ENCODE assay signal across 18 cellular contexts in genomic region chr1:15110867-15111230, GRCh38. TPM values are rescaled to one million over a fixed set of nuclear protein-coding genes. Genes with fewer than 3 reads are reported as not detected.
A peak's percentile ranks its signal among the peaks of the same experiment; 100 is the strongest.
DNase-seq lines count a peak whose midpoint lies in the region; ATAC-seq, FAIRE-seq and TF ChIP-seq lines count a peak whose summit lies in the region.
"Had no signal": no experiment of that assay in that cellular context is flagged by ENCODE, and none has a peak within 500 bp of the region (broad histone marks: within the 10 kb centered on the region; RNA-seq: fewer than 3 reads in every experiment).

No MANE protein-coding gene starts in this region.

- no peak overlapping the region for H3T11ph ChIP-seq in H9 (ENCODE audit: low read length)

- H3K4me1 ChIP-seq in H9 (ENCODE audit: insufficient read depth, low read length) = peaks cover 9% of the 10 kb centered on the region; the same call in 1 of the 2 replicates
- peaks cover 14 to 32% (median 16%) of the 10 kb centered on the region in 4 experiments for H3K4me1 ChIP-seq in H1 (replicated peaks in 1 of 4; ENCODE audit: control insufficient read depth in 3 of 4, insufficient read depth in 4 of 4, low read length in 3 of 4)
- no peaks in the 10 kb centered on the region for H3K4me1 ChIP-seq in left lung
- H3K4me1 ChIP-seq: Caco-2, Peyer's patch had no signal

- H3K9me3 Mint-ChIP-seq in H9 = no peaks in the 10 kb centered on the region; a peak in 1 of 5 replicates
- H3K9me3 Mint-ChIP-seq in activated T-cell treated with anti-CD3 and anti-CD28 coated beads, Interleukin-2, amount 50 U/mL, for 24 hours = no peaks in the 10 kb centered on the region
- H3K9me3 Mint-ChIP-seq: CD4-positive, CD25-positive, alpha-beta regulatory T cell; IgD-negative memory B cell had no signal

- no peak overlapping the region for H2BK15ac ChIP-seq in H9 (ENCODE audit: low read depth, low read length)
- H2BK15ac ChIP-seq in H1 (ENCODE audit: low read length) = peak overlapping the region; percentile 40; the same call in 1 of the 2 replicates

- H3K79me2 ChIP-seq in H9 (ENCODE audit: insufficient read depth, low read length) = no peaks in the 10 kb centered on the region
- H3K79me2 ChIP-seq in H1 (ENCODE audit: control insufficient read depth in 1 of 2, insufficient read depth in 2 of 2, low read length in 2 of 2) = no peaks in the 10 kb centered on the region

- H3K27ac ChIP-seq in H9 (ENCODE audit: insufficient read length, low read depth, low read length) (no peak overlapping the region), H1 (ENCODE audit: low read depth, low read length) (no peak overlapping the region), left lung (no peak overlapping the region)
- H3K27ac ChIP-seq: 22Rv1, Peyer's patch had no signal

- POLR2A ChIA-PET in H1 (lab: Charles Lee; ENCODE audit: partially characterized antibody) = interaction anchor here (1.1 kb wide), 1 partner anchor 137 kb away, joined by 3 read pairs; no protein-coding TSS in a partner anchor

- no peak overlapping the region for H2AK5ac ChIP-seq in H9 (ENCODE audit: insufficient read length, low read length)
- H2AK5ac ChIP-seq in H1 (ENCODE audit: low read depth, low read length) = no peak overlapping the region

- no peak overlapping the region for H3K18ac ChIP-seq in H9 (ENCODE audit: insufficient read length, low read depth, low read length)
- no peak overlapping the region for H3K18ac ChIP-seq in H1 (ENCODE audit: extremely low read depth, low read length)

- H4K20me1 ChIP-seq in H9 (ENCODE audit: control insufficient read depth, insufficient read depth, insufficient read length) = no peaks in the 10 kb centered on the region
- H4K20me1 ChIP-seq in H1 (replicated peaks in 1 of 2; ENCODE audit: control insufficient read depth in 1 of 2, insufficient read depth in 2 of 2, low read length in 2 of 2) = peaks cover 0 to 2% of the 10 kb centered on the region in 2 experiments

- H3K14ac ChIP-seq in H9 (ENCODE audit: insufficient read depth, low read length) (no peak overlapping the region), H1 (ENCODE audit: insufficient read length) (no peak overlapping the region)

- H3K79me1 ChIP-seq in H9 (ENCODE audit: insufficient read depth, low read depth, low read length, poor library complexity, severe bottlenecking) (no peaks in the 10 kb centered on the region), H1 (ENCODE audit: low read depth, low read length) (no peaks in the 10 kb centered on the region)

- H3K36me3 ChIP-seq in H1 (ENCODE audit: control insufficient read depth in 2 of 4, insufficient read depth in 4 of 4, low read length in 3 of 4) (peaks cover 0 to 3% (median 0%) of the 10 kb centered on the region in 4 experiments; a peak in 1 of 8 replicates), left lung (peaks cover 0 to 3% of the 10 kb centered on the region in 2 donors)
- H3K36me3 ChIP-seq: Peyer's patch had no signal

- no peak overlapping the region for H2AFZ ChIP-seq in H9 (ENCODE audit: low read length)
- no peak overlapping the region for H2AFZ ChIP-seq in H1 (ENCODE audit: low read length)

- CTCF ChIA-PET in H1 (lab: Charles Lee; ENCODE audit: partially characterized antibody) = interaction anchor here (0.6 to 2.9 kb wide), 25 partner anchors 12 to 308 kb away, joined by 3 to 24 read pairs (median 4); partner anchors contain the start of gene TMEM51

- TF ChIP-seq EP300 in H1 (IDR thresholded peaks at IDR 0.05; ENCODE audit: borderline replicate concordance in 1 of 2, low read depth in 2 of 2, low read length in 2 of 2) = no peak

- H3K4ac ChIP-seq in H9 (ENCODE audit: low read depth, low read length) (no peak overlapping the region), H1 (replicated peaks; ENCODE audit: insufficient read length, low read depth, low read length) (no peak overlapping the region)

- no peak overlapping the region for H3K27ac Mint-ChIP-seq in H9
- no peak overlapping the region for H3K27ac Mint-ChIP-seq in activated T-cell treated with anti-CD3 and anti-CD28 coated beads, Interleukin-2, amount 50 U/mL, for 24 hours
- H3K27ac Mint-ChIP-seq: B cell, IgD-negative memory B cell had no signal

- FAIRE-seq in H1 (lab: Jason Lieb, UNC) = peak; percentile 36
- FAIRE-seq: H54 had no signal

- H2BK5ac ChIP-seq in H9 (ENCODE audit: insufficient read length, low read length) = no peak overlapping the region
- H2BK5ac ChIP-seq in H1 (ENCODE audit: low read depth, low read length) = no peak overlapping the region

- no peak overlapping the region for H3K9ac ChIP-seq in H9 (ENCODE audit: extremely low read depth, insufficient read length, low read length)
- no peak overlapping the region for H3K9ac ChIP-seq in H1 (replicated peaks in 1 of 4; ENCODE audit: extremely low read depth in 1 of 4, low read depth in 3 of 4, low read length in 3 of 4)

- H3K27me3 Mint-ChIP-seq in H9 (ENCODE audit: low read depth) = peaks cover 8% of the 10 kb centered on the region
- H3K27me3 Mint-ChIP-seq in activated T-cell treated with anti-CD3 and anti-CD28 coated beads, Interleukin-2, amount 50 U/mL, for 24 hours = peaks cover 28% of the 10 kb centered on the region

- H2BK20ac ChIP-seq in H9 (ENCODE audit: low read depth, low read length, poor library complexity, severe bottlenecking) = no peak overlapping the region
- no peak overlapping the region for H2BK20ac ChIP-seq in H1 (ENCODE audit: low read length)

- H3K23ac ChIP-seq in H9 (ENCODE audit: insufficient read length, low read depth, low read length) (no peak overlapping the region), H1 (ENCODE audit: insufficient read length) (no peak overlapping the region)

- H2BK12ac ChIP-seq in H9 (ENCODE audit: insufficient read length, low read depth, low read length) = no peak overlapping the region
- no peak overlapping the region for H2BK12ac ChIP-seq in H1 (ENCODE audit: low read depth, low read length)

- TF ChIP-seq RAD21 in H1 (IDR thresholded peaks at IDR 0.05 in 1 of 2, conservative IDR thresholded peaks at IDR 0.05 in 1 of 2; ENCODE audit: low read depth in 2 of 2, low read length in 2 of 2) = peak; percentile 48 to 69

- no peak for ATAC-seq in left lung
- no peak for ATAC-seq in HG03175 (IDR thresholded peaks at IDR 0.05; ENCODE audit: unreplicated experiment)
- ATAC-seq: Right ventricle myocardium inferior had no signal

- no peak for TF ChIP-seq POLR2A in H1 (IDR thresholded peaks at IDR 0.05; ENCODE audit: control extremely low read depth in 1 of 2, low read depth in 2 of 2, low read length in 2 of 2)

- H4K8ac ChIP-seq in H9 (replicated peaks; ENCODE audit: insufficient read length, low read depth, low read length) = no peak overlapping the region
- H4K8ac ChIP-seq in H1 (ENCODE audit: extremely low read depth, insufficient read depth, low read length) = no peak overlapping the region

- H3K23me2 ChIP-seq in H9 (ENCODE audit: insufficient read length, low read depth, low read length, poor library complexity, severe bottlenecking) = no peaks in the 10 kb centered on the region
- peaks cover 9% of the 10 kb centered on the region; the same call in 1 of the 2 replicates for H3K23me2 ChIP-seq in H1 (ENCODE audit: low read depth, low read length)

- H3K4me3 ChIP-seq in H1 (ENCODE audit: extremely low read depth in 1 of 4, insufficient read depth in 2 of 4, low read depth in 3 of 4, low read length in 4 of 4) = no peak overlapping the region
- H3K4me3 ChIP-seq in left lung = no peak overlapping the region
- H3K4me3 ChIP-seq: Peyer's patch had no signal

- H3K9me3 ChIP-seq in H9 (ENCODE audit: control insufficient read depth, low read depth, low read length) (no peaks in the 10 kb centered on the region), H1 (ENCODE audit: insufficient read depth in 2 of 2, low read depth in 1 of 2, low read length in 1 of 2) (no peaks in the 10 kb centered on the region), left lung (no peaks in the 10 kb centered on the region)
- H3K9me3 ChIP-seq: Caco-2, Peyer's patch had no signal

- no peak overlapping the region for H3K4me2 ChIP-seq in H9 (ENCODE audit: insufficient read depth, insufficient read length, low read length)
- H3K4me2 ChIP-seq in H1 (ENCODE audit: insufficient read depth in 1 of 2, low read depth in 2 of 2, low read length in 2 of 2) = no peak overlapping the region

- no peaks in the 10 kb centered on the region for H3K36me3 Mint-ChIP-seq in H9 (ENCODE audit: insufficient read depth in 1 of 3, low read depth in 3 of 3)
- no peaks in the 10 kb centered on the region for H3K36me3 Mint-ChIP-seq in activated T-cell treated with anti-CD3 and anti-CD28 coated beads, Interleukin-2, amount 50 U/mL, for 24 hours (ENCODE audit: low read depth)
- H3K36me3 Mint-ChIP-seq: CD4-positive, CD25-positive, alpha-beta regulatory T cell; IgD-negative memory B cell had no signal

- TF ChIP-seq CTCF in H9 (conservative IDR thresholded peaks at IDR 0.05) (peak; percentile 62), H1 (IDR thresholded peaks at IDR 0.05; ENCODE audit: control extremely low read depth in 1 of 3, insufficient read depth in 1 of 3, low read depth in 1 of 3, low read length in 3 of 3) (peak; percentile 56 to 63 (median 60)), left lung (IDR thresholded peaks at IDR 0.05) (no peak)

- intact Hi-C loops in left lung (cut with DNase I) = no loop called here

- H3K56ac ChIP-seq in H9 (ENCODE audit: insufficient read length, low read depth, low read length) (no peak overlapping the region), H1 (replicated peaks; ENCODE audit: insufficient read length, low read depth, low read length) (no peak overlapping the region)

- H4K5ac ChIP-seq in H9 (ENCODE audit: insufficient read length, low read depth, low read length) (no peak overlapping the region), H1 (ENCODE audit: insufficient read length, low read depth, low read length) (no peak overlapping the region)

- no CpG with 5 or more reads among the region's 2 CpGs for WGBS in H9 (ENCODE audit: extremely low coverage, insufficient read length, low lambda C conversion rate)
- 26% methylated on average over 2 of the region's 2 CpGs; no CpG with 5 or more reads in 1 of the 2 experiments for WGBS in H1 (ENCODE audit: extremely low coverage in 1 of 2, insufficient coverage in 1 of 2, insufficient read length in 1 of 2, insufficient replicate concordance in 2 of 2, low coverage in 1 of 2, low lambda C conversion rate in 2 of 2, missing lambda C conversion rate in 1 of 2), 2 experiments

- H3K4me3 Mint-ChIP-seq in H9 = no peak overlapping the region
- H3K4me3 Mint-ChIP-seq in activated T-cell treated with anti-CD3 and anti-CD28 coated beads, Interleukin-2, amount 50 U/mL, for 24 hours = no peak overlapping the region
- H3K4me3 Mint-ChIP-seq: B cell; CD4-positive, CD25-positive, alpha-beta regulatory T cell; IgD-negative memory B cell had no signal

- H3K27me3 ChIP-seq in H9 (ENCODE audit: insufficient read depth, low read length) = no peaks in the 10 kb centered on the region
- H3K27me3 ChIP-seq in H1 (replicated peaks in 1 of 4; ENCODE audit: control insufficient read depth in 3 of 4, extremely low read depth in 1 of 4, insufficient read depth in 3 of 4, low read length in 3 of 4) = no peaks in the 10 kb centered on the region; a peak in 1 of 7 replicates
- no peaks in the 10 kb centered on the region for H3K27me3 ChIP-seq in left lung
- H3K27me3 ChIP-seq: Peyer's patch had no signal

- H2BK120ac ChIP-seq in H9 (ENCODE audit: low read depth, low read length, poor library complexity, severe bottlenecking) (no peak overlapping the region), H1 (replicated peaks; ENCODE audit: low read depth, low read length) (no peak overlapping the region)

- H4K91ac ChIP-seq in H9 (ENCODE audit: insufficient read length, low read depth, low read length) = no peak overlapping the region
- no peak overlapping the region for H4K91ac ChIP-seq in H1 (replicated peaks; ENCODE audit: insufficient read length, low read length)

- peaks cover 36 to 41% of the 10 kb centered on the region in 2 experiments for H3K4me1 Mint-ChIP-seq in H9
- H3K4me1 Mint-ChIP-seq in activated T-cell treated with anti-CD3 and anti-CD28 coated beads, Interleukin-2, amount 50 U/mL, for 24 hours (ENCODE audit: low read depth) = peaks cover 15% of the 10 kb centered on the region
- H3K4me1 Mint-ChIP-seq: B cell, IgD-negative memory B cell had no signal

- DNase-seq in DMS 273 (lab: John Stamatoyannopoulos, UW; ENCODE audit: unreplicated experiment) (peak; percentile 39), DMS 273 treated with DMSO at 0.1 percent for 48 hours (lab: John Stamatoyannopoulos, UW) (no peak), H9 (peak; percentile 69), H1 (ENCODE audit: low read depth in 1 of 2, low spot score in 2 of 2) (no peak), kidney tubule cell (ENCODE audit: low spot score) (peak; percentile 12), left lung (no peak)
- DNase-seq in activated T-cell treated with anti-CD3 and anti-CD28 coated beads, Interleukin-2, amount 50 U/mL, for 24 hours = no peak
- DNase-seq: Caco-2; CD4-positive, CD25-positive, alpha-beta regulatory T cell; DMS79 treated with DMSO at 0.1 percent for 48 hours; NCI-H187 treated with DMSO at 0.1 percent for 48 hours; Peyer's patch had no signal

RNA-seq across cellular contexts. Expression of gene TMEM51, which starts 42.7 kb away (rescaled TPM):
- total RNA-seq in H9 (2021) (4.6 and 4.8 TPM in 2 replicates), left lung (10 to 100 TPM; 17.9 TPM)
- total RNA-seq in H1 (2021; fragmentation: NEBNext Ultra II Directional; extraction: Animal tissue kit (Norgen Biotek cat#: 25700)) = 9.1 and 9.9 TPM in 2 replicates
- polyA plus RNA-seq in H1 (2011; rRNA removed) = 10.7 and 12.6 TPM in 2 replicates
- 11.5 TPM for polyA plus RNA-seq in H1 (2011; cell fraction: cytosol; rRNA removed)
- 7.3 TPM for polyA plus RNA-seq in H1 (2011; cell fraction: nucleus; rRNA removed)
- polyA plus RNA-seq in H1 (2012, experiment 1 of 2) = 7.8 to 12.5 TPM (median 10.2 TPM) in 4 replicates
- 11.6 TPM for polyA plus RNA-seq in H1 (2012, experiment 2 of 2)
- 10.4 TPM for polyA plus RNA-seq in H1 (2013, experiment 1 of 2)
- polyA plus RNA-seq in H1 (2013, experiment 2 of 2) = 13.1 TPM
- polyA minus RNA-seq in H1 (2011; rRNA and poly(A)+ RNA removed) = 3.4 and 3.9 TPM in 2 replicates
- polyA minus RNA-seq in H1 (2011; cell fraction: cytosol; rRNA and poly(A)+ RNA removed) = 8.4 TPM
- polyA minus RNA-seq in H1 (2011; cell fraction: nucleus; rRNA and poly(A)+ RNA removed) = 4.8 TPM
- total RNA-seq: CD4-positive, CD25-positive, alpha-beta regulatory T cell had no signal
- polyA plus RNA-seq: CD4-positive, CD25-positive, alpha-beta regulatory T cell; IgD-negative memory B cell had no signal

Comparison
In these comparisons a context has a peak if more than half of its experiments do, and no peak if none do; other contexts are left out.
1. DNase-seq: peak in DMS 273 (single experiment), H9 (single experiment) and kidney tubule cell (single experiment); none in DMS 273 treated with DMSO at 0.1 percent for 48 hours (single experiment), H1 (0 of 2), activated T-cell treated with anti-CD3 and anti-CD28 coated beads, Interleukin-2, amount 50 U/mL, for 24 hours (single experiment) and left lung (0 of 2).
2. CTCF ChIP-seq: peak in H9 (single experiment) and H1 (3 of 3); none in left lung (0 of 2).